In the genomic region with DNA sequence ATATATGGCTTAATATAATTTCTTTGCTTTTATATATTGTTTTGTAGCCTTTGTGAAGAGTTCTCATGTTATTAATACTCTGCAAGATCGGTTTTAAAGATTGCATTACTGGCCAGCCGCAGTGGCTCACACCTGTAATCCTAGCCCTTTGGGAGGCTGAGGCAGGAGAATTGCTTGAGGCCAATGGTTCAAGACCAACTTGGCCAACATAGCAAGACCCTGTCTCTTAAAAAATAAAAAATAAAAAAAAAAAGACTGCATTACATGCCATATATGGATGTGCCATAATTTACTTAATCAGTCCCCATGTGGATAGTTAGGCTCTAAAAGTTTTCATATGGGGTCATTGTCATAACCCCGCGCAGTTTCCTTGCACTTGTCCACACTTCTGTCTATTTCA, we compare ENCODE assay signal across 17 cellular contexts. TPM values are rescaled to one million over a fixed set of nuclear protein-coding genes. Genes with fewer than 3 reads are reported as not detected.
DNase-seq lines count a peak whose midpoint lies in the region; ATAC-seq, FAIRE-seq and TF ChIP-seq lines count a peak whose summit lies in the region.
"Had no signal": no experiment of that assay in that cellular context is flagged by ENCODE, and none has a peak within 500 bp of the region (broad histone marks: within the 10 kb centered on the region; RNA-seq: fewer than 3 reads in every experiment).

No MANE protein-coding gene starts in this region.

- in situ Hi-C loops in K562 (cut with MboI) = no loop called here

- H3K4me1 ChIP-seq in HEK293 (ENCODE audit: control insufficient read depth, insufficient read depth, low read length) = peaks cover 16% of the 10 kb centered on the region
- H3K4me1 ChIP-seq in K562 (replicated peaks in 1 of 2; ENCODE audit: control insufficient read depth in 2 of 2, insufficient read depth in 2 of 2, low read length in 2 of 2) = peaks cover 66 to 80% of the 10 kb centered on the region in 2 experiments
- H3K4me1 ChIP-seq in neutrophil (ENCODE audit: control insufficient read depth in 1 of 2, insufficient read depth in 1 of 2, low read depth in 1 of 2, low read length in 1 of 2) = peaks cover 86 to 92% of the 10 kb centered on the region in 2 experiments

- H3K27ac ChIP-seq in AG04450 (ENCODE audit: low read depth, low read length) (peak overlapping the region; percentile 57), HEK293 (ENCODE audit: extremely low read depth, low read depth, low read length) (peak overlapping the region; percentile 96), K562 (ENCODE audit: extremely low read depth, low read depth, low read length) (peak overlapping the region; percentile 92), neutrophil (peak overlapping the region; percentile 64)

- POLR2A ChIA-PET in AG04450 (lab: Yijun Ruan, JAX) = interaction anchor here (0.6 to 1.0 kb wide), 2 partner anchors 18 to 56 kb away, joined by 4 to 6 read pairs; no protein-coding TSS in a partner anchor
- POLR2A ChIA-PET in HEK293 (lab: Yijun Ruan, JAX) = interaction anchor here (0.6 to 1.9 kb wide), 7 partner anchors 9 to 254 kb away, joined by 3 to 12 read pairs (median 5); a partner anchor contains a TSS
- POLR2A ChIA-PET in K562 (lab: Yijun Ruan, JAX) = no interaction called here

- CTCF ChIA-PET in AG04450 (lab: Charles Lee) = interaction anchor here (0.6 to 2.0 kb wide), 4 partner anchors 10 to 237 kb away, joined by 3 to 6 read pairs (median 6); no protein-coding TSS in a partner anchor
- CTCF ChIA-PET in HEK293 (lab: Yijun Ruan, JAX) = no interaction called here
- CTCF ChIA-PET in K562 (lab: Yijun Ruan, JAX; ENCODE audit: low intra/inter-chr PET ratio) = no interaction called here

- peak overlapping the region; percentile 32; the same call in 1 of the 2 replicates for H3K4me2 ChIP-seq in K562 (ENCODE audit: insufficient read depth, low read length)

- 60% methylated on average over 4 of the region's 4 CpGs for whole genome bisulfite sequencing in K562 (ENCODE audit: insufficient coverage, low coverage, missing lambda C conversion rate)

- FAIRE-seq in K562 (lab: Jason Lieb, UNC) = no peak
- FAIRE-seq: HTR-8/SVneo had no signal

- intact Hi-C loops in K562 (cut with micrococcal nuclease) = loop anchor here (5.0 kb wide), 3 partner anchors 58 to 338 kb away; a partner anchor contains a TSS

- DNase-seq in AG04450 (ENCODE audit: low read depth, low spot score) = no peak
- DNase-seq in K562 (ENCODE audit: extremely low read depth in 1 of 4, low spot score in 3 of 4) = no peak
- DNase-seq in NCI-H69 (lab: John Stamatoyannopoulos, UW) = no peak
- no peak for DNase-seq in retina
- no peak for DNase-seq in COLO668 (lab: John Stamatoyannopoulos, UW; ENCODE audit: unreplicated experiment)
- DNase-seq: activated naive CD4-positive, alpha-beta T cell treated with Interleukin-2 at 50 U/mL for 16 hours; COR-L47; GF-D8; H9; NCI-H2171; stimulated activated CD4-positive, alpha-beta T cell treated with anti-CD3 and anti-CD28 coated beads, Interleukin-1b, Interleukin-23, amount 100 ng/mL, for 48 hours; T-helper 9 cell had no signal

- no peaks in the 10 kb centered on the region for H3K9me1 ChIP-seq in K562 (ENCODE audit: control insufficient read depth, insufficient read depth, low read length)

- peak overlapping the region in 1 of 2 experiments; percentile 81; a peak in 2 of 4 replicates for H3K9ac ChIP-seq in K562 (ENCODE audit: insufficient read depth in 1 of 2, low read depth in 2 of 2, low read length in 2 of 2)

- H3K4me3 ChIP-seq in AG04450 (ENCODE audit: low read depth, low read length) = no peak overlapping the region
- no peak overlapping the region for H3K4me3 ChIP-seq in HEK293 (ENCODE audit: low read depth, low read length)
- H3K4me3 ChIP-seq in K562 = no peak overlapping the region
- no peak overlapping the region for H3K4me3 ChIP-seq in neutrophil (ENCODE audit: low read depth in 1 of 2, low read length in 1 of 2)
- H3K4me3 ChIP-seq: prostate gland had no signal

- H3K79me2 ChIP-seq in K562 (ENCODE audit: control insufficient read depth, insufficient read depth, low read length) = peaks cover 95% of the 10 kb centered on the region

- H3K9me3 ChIP-seq in AG04450 (ENCODE audit: control insufficient read depth, insufficient read depth, low read length) (no peaks in the 10 kb centered on the region), HEK293 (ENCODE audit: control insufficient read depth, insufficient read depth, low read depth, low read length) (no peaks in the 10 kb centered on the region), K562 (replicated peaks; ENCODE audit: control insufficient read depth, insufficient read depth, low read depth, low read length) (no peaks in the 10 kb centered on the region), neutrophil (no peaks in the 10 kb centered on the region)
- H3K9me3 ChIP-seq: prostate gland had no signal

- TF ChIP-seq EP300 in K562 (IDR thresholded peaks at IDR 0.05; ENCODE audit: low read length) = no peak

- no peak for TF ChIP-seq POLR2A in K562 (conservative IDR thresholded peaks at IDR 0.05)

- no peak overlapping the region for H2AFZ ChIP-seq in K562 (ENCODE audit: low read depth, low read length)

- ATAC-seq in K562 (no peak), GM21529 (IDR thresholded peaks at IDR 0.05; ENCODE audit: unreplicated experiment) (no peak)

- no peak for TF ChIP-seq RAD21 in K562 (CRISPR knock-in tag; conservative IDR thresholded peaks at IDR 0.05 in 1 of 2, IDR thresholded peaks at IDR 0.05 in 1 of 2)

- no peaks in the 10 kb centered on the region for H3K36me3 ChIP-seq in HEK293 (ENCODE audit: control insufficient read depth in 2 of 2, insufficient read depth in 1 of 2, low read length in 2 of 2)
- H3K36me3 ChIP-seq in K562 (ENCODE audit: control insufficient read depth, insufficient read depth, low read length) = peaks cover 5% of the 10 kb centered on the region; the same call in 2 of the 3 replicates
- no peaks in the 10 kb centered on the region for H3K36me3 ChIP-seq in neutrophil
- H3K36me3 ChIP-seq: prostate gland had no signal

- no TSS peak for BruUV-seq in K562 (replicated peaks; lab: Mats Ljungman, UMichigan)

- no peaks in the 10 kb centered on the region for H4K20me1 ChIP-seq in K562 (replicated peaks; ENCODE audit: control insufficient read depth, insufficient read depth, low read length)

- no peaks in the 10 kb centered on the region for H3K27me3 ChIP-seq in AG04450 (ENCODE audit: control insufficient read depth, insufficient read depth, low read length)
- no peaks in the 10 kb centered on the region for H3K27me3 ChIP-seq in K562 (ENCODE audit: control insufficient read depth in 2 of 2, insufficient read depth in 2 of 2, low read length in 2 of 2)
- no peaks in the 10 kb centered on the region for H3K27me3 ChIP-seq in neutrophil

- TF ChIP-seq CTCF in AG04450 (IDR thresholded peaks at IDR 0.05; ENCODE audit: low read depth, low read length) (no peak), HEK293 (tag by site-specific recombination; IDR thresholded peaks at IDR 0.05) (no peak), K562 (IDR thresholded peaks at IDR 0.05 in 2 of 3, conservative IDR thresholded peaks at IDR 0.05 in 1 of 3; ENCODE audit: insufficient read depth in 2 of 3, low read depth in 1 of 3, low read length in 3 of 3) (no peak), neutrophil (IDR thresholded peaks at IDR 0.05) (no peak)

TF ChIP-seq in HEK293, 187 proteins besides CTCF, POLR2A, EP300 and RAD21:
- TF ChIP-seq ZNF121 (tag by site-specific recombination; IDR thresholded peaks at IDR 0.05) = peak; percentile 89
- TF ChIP-seq GLI2 (tag by site-specific recombination; IDR thresholded peaks at IDR 0.05; ENCODE audit: borderline replicate concordance, low read depth) = no peak

TF ChIP-seq in K562, 482 proteins besides CTCF, POLR2A, EP300 and RAD21 (continues in another document):
- TF ChIP-seq KDM1A (IDR thresholded peaks at IDR 0.05) (peak in 1 of 2 experiments; percentile 19; a peak in 1 of 4 replicates), BCOR (IDR thresholded peaks at IDR 0.05) (peak; percentile 60), SRF (CRISPR knock-in tag; IDR thresholded peaks at IDR 0.05) (peak in 1 of 2 experiments; percentile 54; a peak in 1 of 4 replicates)
- TF ChIP-seq, protein P1, sequence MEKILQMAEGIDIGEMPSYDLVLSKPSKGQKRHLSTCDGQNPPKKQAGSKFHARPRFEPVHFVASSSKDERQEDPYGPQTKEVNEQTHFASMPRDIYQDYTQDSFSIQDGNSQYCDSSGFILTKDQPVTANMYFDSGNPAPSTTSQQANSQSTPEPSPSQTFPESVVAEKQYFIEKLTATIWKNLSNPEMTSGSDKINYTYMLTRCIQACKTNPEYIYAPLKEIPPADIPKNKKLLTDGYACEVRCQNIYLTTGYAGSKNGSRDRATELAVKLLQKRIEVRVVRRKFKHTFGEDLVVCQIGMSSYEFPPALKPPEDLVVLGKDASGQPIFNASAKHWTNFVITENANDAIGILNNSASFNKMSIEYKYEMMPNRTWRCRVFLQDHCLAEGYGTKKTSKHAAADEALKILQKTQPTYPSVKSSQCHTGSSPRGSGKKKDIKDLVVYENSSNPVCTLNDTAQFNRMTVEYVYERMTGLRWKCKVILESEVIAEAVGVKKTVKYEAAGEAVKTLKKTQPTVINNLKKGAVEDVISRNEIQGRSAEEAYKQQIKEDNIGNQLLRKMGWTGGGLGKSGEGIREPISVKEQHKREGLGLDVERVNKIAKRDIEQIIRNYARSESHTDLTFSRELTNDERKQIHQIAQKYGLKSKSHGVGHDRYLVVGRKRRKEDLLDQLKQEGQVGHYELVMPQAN (IDR thresholded peaks at IDR 0.05; ENCODE audit: borderline replicate concordance) = peak; percentile 13; the same call in 1 of the 2 replicates

RNA-seq across cellular contexts. Expression of a gene that starts 31.0 kb away (rescaled TPM):
- polyA plus RNA-seq in AG04450 (2011; rRNA removed) = 48.3 and 56.4 TPM in 2 replicates
- 25.1 and 36.2 TPM in 2 replicates for polyA minus RNA-seq in AG04450 (2011; rRNA and poly(A)+ RNA removed)
- total RNA-seq in K562 (2011; cell fraction: chromatin; rRNA removed; ENCODE audit: low replicate concordance) = 10.6 and 20.5 TPM in 2 replicates
- total RNA-seq in K562 (2011; cell fraction: nucleolus; rRNA removed) = 7.8 and 9.0 TPM in 2 replicates
- 12.6 and 24.7 TPM in 2 replicates for total RNA-seq in K562 (2011; cell fraction: nucleoplasm; rRNA removed)
- total RNA-seq in K562 (2014; rRNA removed) = 42.0 and 46.0 TPM in 2 replicates
- 38.5 and 47.4 TPM in 2 replicates for total RNA-seq in K562 (2014; rRNA removed; fragmentation: Illumina TruSeq; extraction: Trizol)
- 44.8 and 47.0 TPM in 2 replicates for total RNA-seq in K562 (2015; rRNA removed; fragmentation: Illumina TruSeq; extraction: Trizol)
- total RNA-seq in K562 (2021) = 33.6 and 36.7 TPM in 2 replicates
- 44.6 and 52.2 TPM in 2 replicates for polyA plus RNA-seq in K562 (2011; rRNA removed)
- 35.0 and 41.8 TPM in 2 replicates for polyA plus RNA-seq in K562 (2011; cell fraction: cytosol; rRNA removed)
- polyA plus RNA-seq in K562 (2011; cell fraction: nucleus; rRNA removed) = 20.2 and 24.7 TPM in 2 replicates
- polyA plus RNA-seq in K562 (2012) = 37.7 and 53.3 TPM in 2 replicates
- polyA plus RNA-seq in K562 (2014; fragmentation: Illumina TruSeq; extraction: Trizol) = 49.3 and 57.3 TPM in 2 replicates
- 10 to 100 TPM; 29.9 to 34.3 TPM for polyA plus RNA-seq in K562 (2014; fragmentation: Nextera tagmentation; extraction: Ambion mirVana)
- 35.8 and 47.6 TPM in 2 replicates for polyA plus RNA-seq in K562 (2014; rRNA removed)
- 45.1 and 60.6 TPM in 2 replicates for polyA minus RNA-seq in K562 (2011; rRNA and poly(A)+ RNA removed)
- polyA minus RNA-seq in K562 (2011; cell fraction: cytosol; rRNA and poly(A)+ RNA removed) = 38.1 and 47.6 TPM in 2 replicates
- polyA minus RNA-seq in K562 (2011; cell fraction: nucleus; rRNA and poly(A)+ RNA removed) = 9.3 and 20.3 TPM in 2 replicates
